In the genomic region with DNA sequence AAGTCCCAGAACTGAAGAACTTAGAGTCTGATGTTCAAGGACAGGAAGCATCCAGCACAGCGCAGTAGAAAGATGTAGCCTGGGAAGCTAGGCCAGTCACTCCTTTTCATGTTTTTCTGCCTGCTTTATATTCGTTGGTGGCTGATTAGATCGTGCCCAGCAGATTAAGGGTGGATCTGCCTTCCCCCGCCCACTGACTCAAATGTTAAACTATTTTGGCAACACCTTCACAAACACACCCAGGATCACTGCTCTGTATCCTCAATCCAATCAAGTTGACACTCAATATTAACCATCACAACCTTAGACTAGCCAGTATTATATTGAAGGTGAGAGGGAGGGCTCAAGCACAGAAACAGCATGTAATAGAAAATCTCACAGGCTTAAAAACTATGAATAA, we compare ENCODE assay signal across 1 cellular context.
TF ChIP-seq lines count a peak whose summit lies in the region.

No MANE protein-coding gene starts in this region.

TF ChIP-seq in A549, 52 proteins besides CTCF, POLR2A, EP300 and RAD21 (continued from another document):
- TF ChIP-seq, protein P1, sequence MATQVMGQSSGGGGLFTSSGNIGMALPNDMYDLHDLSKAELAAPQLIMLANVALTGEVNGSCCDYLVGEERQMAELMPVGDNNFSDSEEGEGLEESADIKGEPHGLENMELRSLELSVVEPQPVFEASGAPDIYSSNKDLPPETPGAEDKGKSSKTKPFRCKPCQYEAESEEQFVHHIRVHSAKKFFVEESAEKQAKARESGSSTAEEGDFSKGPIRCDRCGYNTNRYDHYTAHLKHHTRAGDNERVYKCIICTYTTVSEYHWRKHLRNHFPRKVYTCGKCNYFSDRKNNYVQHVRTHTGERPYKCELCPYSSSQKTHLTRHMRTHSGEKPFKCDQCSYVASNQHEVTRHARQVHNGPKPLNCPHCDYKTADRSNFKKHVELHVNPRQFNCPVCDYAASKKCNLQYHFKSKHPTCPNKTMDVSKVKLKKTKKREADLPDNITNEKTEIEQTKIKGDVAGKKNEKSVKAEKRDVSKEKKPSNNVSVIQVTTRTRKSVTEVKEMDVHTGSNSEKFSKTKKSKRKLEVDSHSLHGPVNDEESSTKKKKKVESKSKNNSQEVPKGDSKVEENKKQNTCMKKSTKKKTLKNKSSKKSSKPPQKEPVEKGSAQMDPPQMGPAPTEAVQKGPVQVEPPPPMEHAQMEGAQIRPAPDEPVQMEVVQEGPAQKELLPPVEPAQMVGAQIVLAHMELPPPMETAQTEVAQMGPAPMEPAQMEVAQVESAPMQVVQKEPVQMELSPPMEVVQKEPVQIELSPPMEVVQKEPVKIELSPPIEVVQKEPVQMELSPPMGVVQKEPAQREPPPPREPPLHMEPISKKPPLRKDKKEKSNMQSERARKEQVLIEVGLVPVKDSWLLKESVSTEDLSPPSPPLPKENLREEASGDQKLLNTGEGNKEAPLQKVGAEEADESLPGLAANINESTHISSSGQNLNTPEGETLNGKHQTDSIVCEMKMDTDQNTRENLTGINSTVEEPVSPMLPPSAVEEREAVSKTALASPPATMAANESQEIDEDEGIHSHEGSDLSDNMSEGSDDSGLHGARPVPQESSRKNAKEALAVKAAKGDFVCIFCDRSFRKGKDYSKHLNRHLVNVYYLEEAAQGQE (IDR thresholded peaks at IDR 0.05), result no peak
- no peak for TF ChIP-seq CBX2 (IDR thresholded peaks at IDR 0.05; ENCODE audit: borderline replicate concordance, low read depth)
- no peak for TF ChIP-seq CEBPB (IDR thresholded peaks at IDR 0.05)
